7 cellular contexts compared by ENCODE assay signal in genomic region chr10:1047937-1048336, GRCh38. TPM values are rescaled to one million over a fixed set of nuclear protein-coding genes. Genes with fewer than 3 reads are reported as not detected.
DNase-seq lines count a peak whose midpoint lies in the region; ATAC-seq and TF ChIP-seq lines count a peak whose summit lies in the region.

No MANE protein-coding gene starts in this region.

- no peak for ATAC-seq in gastrocnemius medialis
- no peak for ATAC-seq in HG02759 (IDR thresholded peaks at IDR 0.05; ENCODE audit: unreplicated experiment)

- intact Hi-C loops in gastrocnemius medialis (cut with DNase I; ENCODE audit: low total_unique reads) = loop anchor here (2.0 to 10.0 kb wide), 6 partner anchors 21 to 536 kb away; partner anchors contain the start of genes DIP2C and LARP4B

- TF ChIP-seq POLR2A in gastrocnemius medialis (IDR thresholded peaks at IDR 0.05) = no peak

- H3K27ac ChIP-seq in gastrocnemius medialis = peak overlapping the region; percentile 91 to 97 (median 96)

- no peak for DNase-seq in HFF-Myc (ENCODE audit: extremely low read depth, low read depth)
- DNase-seq in fibroblast of the aortic adventitia (ENCODE audit: low read depth) = no peak
- DNase-seq in gastrocnemius medialis = no peak
- DNase-seq in GM19238 (ENCODE audit: insufficient read length, low spot score) = no peak
- DNase-seq in SKM-1 treated with dmso at 0.1 percent for 144 hours (lab: John Stamatoyannopoulos, UW; ENCODE audit: unreplicated experiment) = no peak

- H3K9me3 ChIP-seq in gastrocnemius medialis = no peaks in the 10 kb centered on the region

- TF ChIP-seq CTCF in HFF-Myc (IDR thresholded peaks at IDR 0.05; ENCODE audit: low read depth, low read length, missing control alignments) (no peak), fibroblast of the aortic adventitia (IDR thresholded peaks at IDR 0.05; ENCODE audit: insufficient read depth, low read length) (no peak), gastrocnemius medialis (IDR thresholded peaks at IDR 0.05 in 4 of 5, conservative IDR thresholded peaks at IDR 0.05 in 1 of 5) (no peak)

- no peaks in the 10 kb centered on the region for H3K27me3 Mint-ChIP-seq in T-helper 1 cell treated with Interleukin-12 subunit alpha and Interleukin-12 subunit beta and Interleukin-4 antibody, amounts not matched to agents 30 μg/mL and 1 μg/mL, for 36 hours (ENCODE audit: low read depth)

- peak overlapping the region; percentile 96 for H3K4me3 Mint-ChIP-seq in T-helper 1 cell treated with Interleukin-12 subunit alpha and Interleukin-12 subunit beta and Interleukin-4 antibody, amounts not matched to agents 30 μg/mL and 1 μg/mL, for 36 hours

- H3K4me1 Mint-ChIP-seq in T-helper 1 cell treated with Interleukin-12 subunit alpha and Interleukin-12 subunit beta and Interleukin-4 antibody, amounts not matched to agents 30 μg/mL and 1 μg/mL, for 36 hours (ENCODE audit: low read depth) = peaks cover 59% of the 10 kb centered on the region

- H3K4me1 ChIP-seq in gastrocnemius medialis = peaks cover 63 to 67% of the 10 kb centered on the region in 2 donors

- H3K4me3 ChIP-seq in HFF-Myc (replicated peaks; ENCODE audit: low read depth, low read length) = peak overlapping the region; percentile 90
- H3K4me3 ChIP-seq in fibroblast of the aortic adventitia (ENCODE audit: low read depth, low read length) = peak overlapping the region; percentile 99
- peak overlapping the region; percentile 72 to 87 (median 80) for H3K4me3 ChIP-seq in gastrocnemius medialis

- peak overlapping the region; percentile 96 for H3K27ac Mint-ChIP-seq in T-helper 1 cell treated with Interleukin-12 subunit alpha and Interleukin-12 subunit beta and Interleukin-4 antibody, amounts not matched to agents 30 μg/mL and 1 μg/mL, for 36 hours

- in situ Hi-C loops in gastrocnemius medialis (cut with MboI; ENCODE audit: low sequenced_read_pairs in 4 of 4) = no loop called here

- peaks cover 0 to 16% of the 10 kb centered on the region in 2 donors for H3K36me3 ChIP-seq in gastrocnemius medialis

- H3K36me3 Mint-ChIP-seq in T-helper 1 cell treated with Interleukin-12 subunit alpha and Interleukin-12 subunit beta and Interleukin-4 antibody, amounts not matched to agents 30 μg/mL and 1 μg/mL, for 36 hours (ENCODE audit: low read depth) = peaks cover 33% of the 10 kb centered on the region

- no peaks in the 10 kb centered on the region for H3K27me3 ChIP-seq in gastrocnemius medialis

- H3K9me3 Mint-ChIP-seq in T-helper 1 cell treated with Interleukin-12 subunit alpha and Interleukin-12 subunit beta and Interleukin-4 antibody, amounts not matched to agents 30 μg/mL and 1 μg/mL, for 36 hours = no peaks in the 10 kb centered on the region

RNA-seq across cellular contexts. Expression of gene IDI1, which starts 1.0 kb away (rescaled TPM):
- total RNA-seq in fibroblast of the aortic adventitia (ENCODE audit: low replicate concordance) = 48.1 and 67.4 TPM in 2 replicates
- total RNA-seq in gastrocnemius medialis = 10 to 100 TPM; 48.3 to 66.8 (median 66.5) TPM

RNA-seq across cellular contexts. Expression of gene WDR37, which starts 8.2 kb away (rescaled TPM):
- total RNA-seq in fibroblast of the aortic adventitia (ENCODE audit: low replicate concordance) (14.4 and 17.0 TPM in 2 replicates), gastrocnemius medialis (10 to 100 TPM; 18.4 to 26.2 (median 23.2) TPM)

RNA-seq across cellular contexts. Expression of gene IDI2, which starts 22.3 kb away (rescaled TPM):
- not detected in 2 replicates for total RNA-seq in fibroblast of the aortic adventitia (ENCODE audit: low replicate concordance)
- total RNA-seq in gastrocnemius medialis = 100 to 1,000 TPM in 2 of 4 donors, 10 to 100 TPM in 2; 43.7 to 204 (median 86.7) TPM

RNA-seq across cellular contexts. Expression of gene GTPBP4, which starts 59.7 kb away (rescaled TPM):
- total RNA-seq in fibroblast of the aortic adventitia (ENCODE audit: low replicate concordance) (26.5 and 81.8 TPM in 2 replicates), gastrocnemius medialis (10 to 100 TPM; 34.7 to 51.5 (median 38.5) TPM)

Comparison
In these comparisons a context has a peak if more than half of its experiments do, and no peak if none do; other contexts are left out.
1. RNA of gene IDI2, which starts 22.3 kb away (total RNA-seq): 43.7 to 204 TPM in gastrocnemius medialis; not detected in fibroblast of the aortic adventitia; every median in the first group is over 10 times any median in the second.
2. Peak in every context shown above with its lines, with median percentiles within 50 percentile points of each other: H3K4me3 ChIP-seq.